In the genomic region with DNA sequence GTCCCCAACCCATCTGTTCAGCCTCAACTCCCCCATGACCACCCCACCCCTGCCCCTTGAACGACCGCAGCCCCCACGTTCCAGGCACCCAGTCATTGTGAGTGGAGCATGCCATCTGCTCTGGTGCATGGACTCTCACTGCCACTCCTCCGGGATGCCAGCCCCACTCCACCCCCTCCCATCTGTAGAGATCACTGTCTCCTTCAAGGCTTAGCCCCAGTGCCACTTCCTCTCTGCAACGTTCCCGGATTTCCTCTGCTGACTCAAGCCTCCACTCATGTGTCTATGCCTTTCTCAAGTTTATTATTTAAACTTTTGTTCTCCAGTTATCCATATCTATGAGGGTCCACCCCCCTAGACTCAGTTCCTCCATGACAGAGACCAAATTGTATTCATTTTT, we compare ENCODE assay signal across 11 cellular contexts. TPM values are rescaled to one million over a fixed set of nuclear protein-coding genes. Genes with fewer than 3 reads are reported as not detected.
DNase-seq lines count a peak whose midpoint lies in the region; ATAC-seq, FAIRE-seq and TF ChIP-seq lines count a peak whose summit lies in the region.
"Had no signal": no experiment of that assay in that cellular context is flagged by ENCODE, and none has a peak within 500 bp of the region (broad histone marks: within the 10 kb centered on the region; RNA-seq: fewer than 3 reads in every experiment).

No MANE protein-coding gene starts in this region.

- H3K36me3 ChIP-seq in HEK293 (ENCODE audit: control insufficient read depth in 2 of 2, insufficient read depth in 1 of 2, low read length in 2 of 2) (no peaks in the 10 kb centered on the region), H1 (ENCODE audit: control insufficient read depth in 2 of 4, insufficient read depth in 4 of 4, low read length in 3 of 4) (no peaks in the 10 kb centered on the region)

- H2BK15ac ChIP-seq in H1 (ENCODE audit: low read length), result 0 out of 2 replicates have a peak overlapping the region, but pooled peaks have one; percentile 21

- intact Hi-C loops in posterior cingulate gyrus (cut with DNase I), result loop anchor here (5.0 kb wide), 2 partner anchors 38 to 52 kb away; a partner anchor contains a TSS

- H4K8ac ChIP-seq in H1 (ENCODE audit: extremely low read depth, insufficient read depth, low read length), result no peak overlapping the region

- H3K4me3 ChIP-seq in HEK293 (ENCODE audit: low read depth, low read length), result no peak overlapping the region
- no peak overlapping the region for H3K4me3 ChIP-seq in H1 (ENCODE audit: extremely low read depth in 1 of 4, insufficient read depth in 2 of 4, low read depth in 3 of 4, low read length in 4 of 4)
- H3K4me3 ChIP-seq: body of pancreas had no signal

- POLR2A ChIA-PET in HEK293 (lab: Yijun Ruan, JAX) (no interaction called here), H1 (lab: Charles Lee; ENCODE audit: partially characterized antibody) (no interaction called here)

- H3K9me3 ChIP-seq in HEK293 (ENCODE audit: control insufficient read depth, insufficient read depth, low read depth, low read length) (no peaks in the 10 kb centered on the region), H1 (ENCODE audit: insufficient read depth in 2 of 2, low read depth in 1 of 2, low read length in 1 of 2) (no peaks in the 10 kb centered on the region)
- H3K9me3 ChIP-seq: body of pancreas had no signal

- H4K91ac ChIP-seq in H1 (replicated peaks; ENCODE audit: insufficient read length, low read length), result no peak overlapping the region

- H2AK5ac ChIP-seq in H1 (ENCODE audit: low read depth, low read length), result no peak overlapping the region

- FAIRE-seq in H1 (lab: Jason Lieb, UNC), result no peak

- CTCF ChIA-PET in HEK293 (lab: Yijun Ruan, JAX) (no interaction called here), H1 (lab: Charles Lee; ENCODE audit: partially characterized antibody) (no interaction called here)

- peaks cover 2% of the 10 kb centered on the region; the same call in 1 of the 2 replicates for H3K79me1 ChIP-seq in H1 (ENCODE audit: low read depth, low read length)

- H2AFZ ChIP-seq in H1 (ENCODE audit: low read length), result no peak overlapping the region

- no peak overlapping the region for H2BK20ac ChIP-seq in H1 (ENCODE audit: low read length)

- no peak for TF ChIP-seq RAD21 in H1 (IDR thresholded peaks at IDR 0.05 in 1 of 2, conservative IDR thresholded peaks at IDR 0.05 in 1 of 2; ENCODE audit: low read depth in 2 of 2, low read length in 2 of 2)

- H2BK5ac ChIP-seq in H1 (ENCODE audit: low read depth, low read length), result no peak overlapping the region

- no peaks in the 10 kb centered on the region for H3K27me3 ChIP-seq in H1 (replicated peaks in 1 of 4; ENCODE audit: control insufficient read depth in 3 of 4, extremely low read depth in 1 of 4, insufficient read depth in 3 of 4, low read length in 3 of 4)
- H3K27me3 ChIP-seq: body of pancreas had no signal

- no peak for TF ChIP-seq CTCF in HEK293 (tag by site-specific recombination; IDR thresholded peaks at IDR 0.05)
- no peak for TF ChIP-seq CTCF in H1 (IDR thresholded peaks at IDR 0.05; ENCODE audit: control extremely low read depth in 1 of 3, insufficient read depth in 1 of 3, low read depth in 1 of 3, low read length in 3 of 3)

- H3K23ac ChIP-seq in H1 (ENCODE audit: insufficient read length), result no peak overlapping the region

- 89% methylated on average over 6 of the region's 6 CpGs; no CpG with 5 or more reads in 1 of the 2 experiments for WGBS in H1 (ENCODE audit: extremely low coverage in 1 of 2, insufficient coverage in 1 of 2, insufficient read length in 1 of 2, insufficient replicate concordance in 2 of 2, low coverage in 1 of 2, low lambda C conversion rate in 2 of 2, missing lambda C conversion rate in 1 of 2), 2 experiments

- no peak for TF ChIP-seq EP300 in H1 (IDR thresholded peaks at IDR 0.05; ENCODE audit: borderline replicate concordance in 1 of 2, low read depth in 2 of 2, low read length in 2 of 2)

- DNase-seq in OCI-M1 (lab: John Stamatoyannopoulos, UW) (peak; percentile 68), H1 (ENCODE audit: low read depth in 1 of 2, low spot score in 2 of 2) (no peak), posterior cingulate gyrus (peak in 7 of 10 donors; percentile 15 to 85 (median 40)), NCI-H146 (lab: John Stamatoyannopoulos, UW) (no peak)
- DNase-seq: NCI-H2029 treated with DMSO at 0.1 percent for 48 hours; stimulated activated naive B cell treated with anti-CD40 and anti-IgM and Interleukin-4, amounts not matched to agents 10 μg/mL and 1 μg/mL and 100 μg/mL, for 72 hours had no signal

- no peaks in the 10 kb centered on the region for H3K79me2 ChIP-seq in H1 (ENCODE audit: control insufficient read depth in 1 of 2, insufficient read depth in 2 of 2, low read length in 2 of 2)

- H3K4me2 ChIP-seq in H1 (ENCODE audit: insufficient read depth in 1 of 2, low read depth in 2 of 2, low read length in 2 of 2), result no peak overlapping the region

- no peak overlapping the region for H3K56ac ChIP-seq in H1 (replicated peaks; ENCODE audit: insufficient read length, low read depth, low read length)

- H3K4me1 ChIP-seq in HEK293 (ENCODE audit: control insufficient read depth, insufficient read depth, low read length), result peaks cover 3% of the 10 kb centered on the region; the same call in 1 of the 2 replicates
- peaks cover under 1 to 8% (median 2%) of the 10 kb centered on the region in 4 experiments; a peak in 3 of 7 replicates for H3K4me1 ChIP-seq in H1 (replicated peaks in 1 of 4; ENCODE audit: control insufficient read depth in 3 of 4, insufficient read depth in 4 of 4, low read length in 3 of 4)

- peaks cover 1 to 2% of the 10 kb centered on the region in 2 experiments for H4K20me1 ChIP-seq in H1 (replicated peaks in 1 of 2; ENCODE audit: control insufficient read depth in 1 of 2, insufficient read depth in 2 of 2, low read length in 2 of 2)

- H3K9ac ChIP-seq in H1 (replicated peaks in 1 of 4; ENCODE audit: extremely low read depth in 1 of 4, low read depth in 3 of 4, low read length in 3 of 4), result no peak overlapping the region

- H3K27ac ChIP-seq in HEK293 (ENCODE audit: extremely low read depth, low read depth, low read length), result no peak overlapping the region
- H3K27ac ChIP-seq in H1 (ENCODE audit: low read depth, low read length), result no peak overlapping the region

- H3K4ac ChIP-seq in H1 (replicated peaks; ENCODE audit: insufficient read length, low read depth, low read length), result no peak overlapping the region

- no peak overlapping the region for H2BK120ac ChIP-seq in H1 (replicated peaks; ENCODE audit: low read depth, low read length)

- no peak for ATAC-seq in GM21723 (IDR thresholded peaks at IDR 0.05; ENCODE audit: unreplicated experiment)
- ATAC-seq in HG03135 (IDR thresholded peaks at IDR 0.05; ENCODE audit: unreplicated experiment), result no peak
- no peak for ATAC-seq in HG03469 (IDR thresholded peaks at IDR 0.05; ENCODE audit: unreplicated experiment)
- ATAC-seq: body of pancreas; stimulated activated naive B cell treated with anti-CD40 and anti-IgM and Interleukin-4, amounts not matched to agents 10 μg/mL and 1 μg/mL and 100 μg/mL, for 72 hours had no signal

- H3K23me2 ChIP-seq in H1 (ENCODE audit: low read depth, low read length), result no peaks in the 10 kb centered on the region

- H4K5ac ChIP-seq in H1 (ENCODE audit: insufficient read length, low read depth, low read length), result no peak overlapping the region

- no peak overlapping the region for H3K18ac ChIP-seq in H1 (ENCODE audit: extremely low read depth, low read length)

- no peak for TF ChIP-seq POLR2A in H1 (IDR thresholded peaks at IDR 0.05; ENCODE audit: control extremely low read depth in 1 of 2, low read depth in 2 of 2, low read length in 2 of 2)

- no peak overlapping the region for H2BK12ac ChIP-seq in H1 (ENCODE audit: low read depth, low read length)

- H3K14ac ChIP-seq in H1 (ENCODE audit: insufficient read length), result no peak overlapping the region

TF ChIP-seq in HEK293, 187 proteins besides CTCF, POLR2A, EP300 and RAD21:
- TF ChIP-seq ZFHX2 (tag by site-specific recombination; conservative IDR thresholded peaks at IDR 0.05), result 0 out of 2 replicates have a peak, but pooled peaks have one; percentile 27
- TF ChIP-seq WT1 (tag by site-specific recombination; IDR thresholded peaks at IDR 0.05), result no peak

TF ChIP-seq in H1, 55 proteins besides CTCF, POLR2A, EP300 and RAD21:
- TF ChIP-seq RNF2 (IDR thresholded peaks at IDR 0.05; ENCODE audit: borderline replicate concordance, low read depth, low read length, missing control alignments, poor library complexity, severe bottlenecking), result no peak
- TF ChIP-seq EZH2 (IDR thresholded peaks at IDR 0.05; ENCODE audit: low read depth, low read length, severe bottlenecking), result no peak
- TF ChIP-seq KDM4A (IDR thresholded peaks at IDR 0.05; ENCODE audit: low read depth, low read length, severe bottlenecking), result no peak
- no peak for TF ChIP-seq CEBPB (IDR thresholded peaks at IDR 0.05; ENCODE audit: low read depth, low read length)
- TF ChIP-seq POLR2AphosphoS5 (IDR thresholded peaks at IDR 0.05; ENCODE audit: low read depth, low read length), result no peak
- TF ChIP-seq CHD1 (IDR thresholded peaks at IDR 0.05; ENCODE audit: low read depth, low read length), result no peak

RNA-seq across cellular contexts. Expression of a gene that starts 54.0 kb away (rescaled TPM):
- total RNA-seq in H1 (2021; fragmentation: NEBNext Ultra II Directional; extraction: Animal tissue kit (Norgen Biotek cat#: 25700)), result 5.6 and 5.7 TPM in 2 replicates
- polyA plus RNA-seq in H1 (2011; rRNA removed), result 2.1 and 2.7 TPM in 2 replicates
- 3.0 TPM for polyA plus RNA-seq in H1 (2011; cell fraction: cytosol; rRNA removed)
- polyA plus RNA-seq in H1 (2011; cell fraction: nucleus; rRNA removed), result 3.8 TPM
- 2.1 to 2.6 TPM (median 2.2 TPM) in 4 replicates for polyA plus RNA-seq in H1 (2012, experiment 1 of 2)
- 0.34 TPM for polyA plus RNA-seq in H1 (2012, experiment 2 of 2)
- 4.8 TPM for polyA plus RNA-seq in H1 (2013, experiment 1 of 2)
- 4.9 TPM for polyA plus RNA-seq in H1 (2013, experiment 2 of 2)
- 4.6 and 6.1 TPM in 2 replicates for polyA minus RNA-seq in H1 (2011; rRNA and poly(A)+ RNA removed)
- 4.1 TPM for polyA minus RNA-seq in H1 (2011; cell fraction: cytosol; rRNA and poly(A)+ RNA removed)
- polyA minus RNA-seq in H1 (2011; cell fraction: nucleus; rRNA and poly(A)+ RNA removed), result 11.6 TPM

Comparison
In these comparisons a context has a peak if more than half of its experiments do, and no peak if none do; other contexts are left out.
1. DNase-seq: peak in OCI-M1 (single experiment) and posterior cingulate gyrus (7 of 10); none in H1 (0 of 2) and NCI-H146 (single experiment).